ENCODE assay signal across 1 cellular context in genomic region chr14:64970041-64970440, GRCh38.
TF ChIP-seq lines count a peak whose summit lies in the region.

No MANE protein-coding gene starts in this region.

TF ChIP-seq in H1, 55 proteins besides CTCF, POLR2A, EP300 and RAD21:
- TF ChIP-seq JUN (IDR thresholded peaks at IDR 0.05; ENCODE audit: low read depth, low read length) (no peak), BRCA1 (IDR thresholded peaks at IDR 0.05; ENCODE audit: low read depth, low read length) (no peak), ZNF274 (IDR thresholded peaks at IDR 0.05; ENCODE audit: borderline replicate concordance, extremely low read depth, low read length) (no peak)
